ENCODE assay signal across 8 cellular contexts in genomic region chr14:105301103-105301914, GRCh38. TPM values are rescaled to one million over a fixed set of nuclear protein-coding genes. Genes with fewer than 3 reads are reported as not detected.
DNase-seq lines count a peak whose midpoint lies in the region; ATAC-seq and TF ChIP-seq lines count a peak whose summit lies in the region.

No MANE protein-coding gene starts in this region.

- no peak for TF ChIP-seq POLR2A in spleen (IDR thresholded peaks at IDR 0.05)

- peak; percentile 56 for ATAC-seq in GM19023 (IDR thresholded peaks at IDR 0.05; ENCODE audit: unreplicated experiment)
- peak; percentile 58 for ATAC-seq in HG03175 (IDR thresholded peaks at IDR 0.05; ENCODE audit: unreplicated experiment)

- H3K4me1 ChIP-seq in spleen = peaks cover 16 to 50% (median 36%) of the 10 kb centered on the region in 6 donors

- WGBS in spleen, 5 donors = 6 to 13% (median 6%) methylated on average over 39 to 65 of the region's 65 CpGs

- TF ChIP-seq CTCF in AG09309 (IDR thresholded peaks at IDR 0.05; ENCODE audit: control insufficient read depth, insufficient read depth, low read depth, low read length, missing control alignments) = no peak
- TF ChIP-seq CTCF in spleen (IDR thresholded peaks at IDR 0.05 in 8 of 11, conservative IDR thresholded peaks at IDR 0.05 in 3 of 11) = peak in 1 of 11 experiments; percentile 24

- intact Hi-C loops in spleen (cut with DNase I; ENCODE audit: low total_unique reads) = no loop called here

- peak overlapping the region; percentile 90 to 99 (median 95) for H3K27ac ChIP-seq in spleen

- no peaks in the 10 kb centered on the region for H3K27me3 ChIP-seq in spleen (replicated peaks in 1 of 7)

- H3K4me3 ChIP-seq in AG09309 (ENCODE audit: control insufficient read depth, low read depth, low read length) (peak overlapping the region; percentile 72), spleen (peak overlapping the region; percentile 55 to 96 (median 80))

- DNase-seq in AG09309 (ENCODE audit: low read depth) (peak; percentile 54), NCI-H226 (peak; percentile 88), iris pigment epithelial cell (ENCODE audit: low read depth) (peak; percentile 94), spleen (peak; percentile 100)
- peak; percentile 95 for DNase-seq in activated CD4-positive, CD25-positive, alpha-beta regulatory T cell treated with anti-CD3 and anti-CD28 coated beads, Interleukin-2, amount 50 U/mL, for 16 hours (ENCODE audit: low read depth, low spot score)
- DNase-seq in central memory CD4-positive, alpha-beta T cell = peak; percentile 90

- H3K9me3 ChIP-seq in spleen = no peaks in the 10 kb centered on the region

- no peaks in the 10 kb centered on the region for H3K36me3 ChIP-seq in spleen

RNA-seq across cellular contexts. Expression of gene BRF1, which starts 0.5 kb away (rescaled TPM):
- 10 to 100 TPM; 37.7 to 71.2 (median 54.8) TPM for total RNA-seq in spleen
- 10 to 100 TPM; 16.2 to 31.5 (median 23.8) TPM for polyA plus RNA-seq in spleen

RNA-seq across cellular contexts. Expression of gene PACS2, which starts 13.2 kb away (rescaled TPM):
- total RNA-seq in spleen = 100 to 1,000 TPM in 4 of 7 donors, 10 to 100 TPM in 3; 69.8 to 148 (median 104) TPM
- 100 to 1,000 TPM in 1 of 3 donors, 10 to 100 TPM in 2; 32.2 to 101 (median 72.4) TPM for polyA plus RNA-seq in spleen

RNA-seq across cellular contexts. Expression of gene BTBD6, which starts 53.0 kb away (rescaled TPM):
- total RNA-seq in spleen = 10 to 100 TPM; 19.1 to 31.4 (median 23.6) TPM
- 10 to 100 TPM; 28.2 to 30.2 (median 29.0) TPM for polyA plus RNA-seq in spleen

Comparison
In these comparisons a context has a peak if more than half of its experiments do, and no peak if none do; other contexts are left out.
1. Peak in every context shown above with its lines: DNase-seq, ATAC-seq, H3K4me3 ChIP-seq and H3K27ac ChIP-seq.